24 cellular contexts compared by ENCODE assay signal in genomic region chr19:5329141-5329540, GRCh38.
"Had no signal": no experiment of that assay in that cellular context is flagged by ENCODE, and none has a peak within 500 bp of the region (broad histone marks: within the 10 kb centered on the region; RNA-seq: fewer than 3 reads in every experiment).

No MANE protein-coding gene starts in this region.

- H3K36me3 ChIP-seq: esophagus squamous epithelium, prostate gland, right atrium auricular region, sigmoid colon, stomach, tibial artery, upper lobe of right lung, uterus had no signal

- H3K4me1 Mint-ChIP-seq: immature natural killer cell; memory B cell; natural killer cell; stimulated activated effector memory CD8-positive, alpha-beta T cell treated with anti-CD3 and anti-CD28 coated beads, Interleukin-12 subunit alpha, Interleukin-12 subunit beta, amount 100 ng/mL, for 72 hours had no signal

- H3K27ac Mint-ChIP-seq: immature natural killer cell; memory B cell; natural killer cell; stimulated activated effector memory CD8-positive, alpha-beta T cell treated with anti-CD3 and anti-CD28 coated beads, Interleukin-12 subunit alpha, Interleukin-12 subunit beta, amount 100 ng/mL, for 72 hours had no signal

- H3K27ac ChIP-seq: dorsolateral prefrontal cortex, esophagus squamous epithelium, prostate gland, right atrium auricular region, sigmoid colon, stomach, tibial artery, upper lobe of right lung, uterus had no signal

- DNase-seq: dorsolateral prefrontal cortex; effector CD4-positive, alpha-beta T cell; esophagus squamous epithelium; foreskin melanocyte; hypothalamus; immature natural killer cell; islet precursor cell; kidney glomerular epithelial cell; left colon; natural killer cell; sigmoid colon; stimulated activated CD4-positive, alpha-beta T cell treated with anti-CD3 and anti-CD28 coated beads, Interleukin-2, amount 100 ng/mL, for 24 hours; stimulated activated CD4-positive, alpha-beta T cell treated with anti-CD3 and anti-CD28 coated beads, Interleukin-4, amount 100 ng/mL, for 24 hours; stimulated activated naive CD4-positive, alpha-beta T cell treated with Interleukin-2 at 50 U/mL for 16 hours; stomach; tibial artery; upper lobe of right lung; uterus had no signal

- H3K4me3 Mint-ChIP-seq: immature natural killer cell; memory B cell; natural killer cell; stimulated activated effector memory CD8-positive, alpha-beta T cell treated with anti-CD3 and anti-CD28 coated beads, Interleukin-12 subunit alpha, Interleukin-12 subunit beta, amount 100 ng/mL, for 72 hours had no signal

- H3K4me1 ChIP-seq: esophagus squamous epithelium, prostate gland, right atrium auricular region, sigmoid colon, stomach, tibial artery, upper lobe of right lung, uterus had no signal

- H3K9me3 Mint-ChIP-seq: memory B cell, natural killer cell had no signal

- H3K9me3 ChIP-seq: prostate gland, upper lobe of right lung, uterus had no signal

- ATAC-seq: left colon; natural killer cell; stimulated activated effector memory CD8-positive, alpha-beta T cell treated with anti-CD3 and anti-CD28 coated beads, Interleukin-12 subunit alpha, Interleukin-12 subunit beta, amount 100 ng/mL, for 72 hours; upper lobe of right lung had no signal

- H3K27me3 ChIP-seq: dorsolateral prefrontal cortex, right atrium auricular region, uterus had no signal

- H3K36me3 Mint-ChIP-seq: immature natural killer cell; natural killer cell; stimulated activated effector memory CD8-positive, alpha-beta T cell treated with anti-CD3 and anti-CD28 coated beads, Interleukin-12 subunit alpha, Interleukin-12 subunit beta, amount 100 ng/mL, for 72 hours had no signal

- FAIRE-seq: colon had no signal

- H3K4me3 ChIP-seq: dorsolateral prefrontal cortex, esophagus squamous epithelium, lung, prostate gland, right atrium auricular region, sigmoid colon, stomach, tibial artery, upper lobe of right lung, uterus had no signal
